Comparison of ENCODE assay signal across 6 cellular contexts in genomic region chr5:3411363-3411762, GRCh38.
"Had no signal": no experiment of that assay in that cellular context is flagged by ENCODE, and none has a peak within 500 bp of the region (broad histone marks: within the 10 kb centered on the region; RNA-seq: fewer than 3 reads in every experiment).

No MANE protein-coding gene starts in this region.

- H3K27ac Mint-ChIP-seq: GM23338, H9 had no signal

- H3K4me2 ChIP-seq: GM23338 had no signal

- H3K4me1 Mint-ChIP-seq: GM23338, H9 had no signal

- DNase-seq: H9, HCEC 1CT, IMR-90, KG1 had no signal

- H3K4me3 Mint-ChIP-seq: GM23338, H9 had no signal

- H3K4me3 ChIP-seq: GM23338, K562 had no signal

- H2AFZ ChIP-seq: GM23338 had no signal
